In genomic region chr9:5554254-5554653, GRCh38 we compare ENCODE assay signal across 13 cellular contexts. TPM values are rescaled to one million over a fixed set of nuclear protein-coding genes. Genes with fewer than 3 reads are reported as not detected.
DNase-seq lines count a peak whose midpoint lies in the region; ATAC-seq, FAIRE-seq and TF ChIP-seq lines count a peak whose summit lies in the region.
"Had no signal": no experiment of that assay in that cellular context is flagged by ENCODE, and none has a peak within 500 bp of the region (broad histone marks: within the 10 kb centered on the region; RNA-seq: fewer than 3 reads in every experiment).

No MANE protein-coding gene starts in this region.

- H3K4me3 Mint-ChIP-seq in astrocyte (ENCODE audit: unreplicated experiment), result no peak overlapping the region
- H3K4me3 Mint-ChIP-seq: activated naive CD4-positive, alpha-beta T cell treated with anti-CD3 and anti-CD28 coated beads, Interleukin-2, amount 50 U/mL, for 24 hours had no signal

- H3K9me3 ChIP-seq in astrocyte (ENCODE audit: insufficient read depth, low read depth, low read length), result no peaks in the 10 kb centered on the region
- H3K9me3 ChIP-seq: heart right ventricle had no signal

- H3K36me3 ChIP-seq in astrocyte (ENCODE audit: insufficient read depth, low read length), result no peaks in the 10 kb centered on the region
- H3K36me3 ChIP-seq: heart right ventricle had no signal

- peak overlapping the region; percentile 85 for H3K27ac Mint-ChIP-seq in astrocyte (ENCODE audit: unreplicated experiment)
- H3K27ac Mint-ChIP-seq: activated naive CD4-positive, alpha-beta T cell treated with anti-CD3 and anti-CD28 coated beads, Interleukin-2, amount 50 U/mL, for 24 hours had no signal

- H3K27me3 Mint-ChIP-seq in astrocyte (ENCODE audit: low read depth, unreplicated experiment), result no peaks in the 10 kb centered on the region
- H3K27me3 Mint-ChIP-seq: activated naive CD4-positive, alpha-beta T cell treated with anti-CD3 and anti-CD28 coated beads, Interleukin-2, amount 50 U/mL, for 24 hours had no signal

- no peaks in the 10 kb centered on the region for H3K79me2 ChIP-seq in astrocyte (ENCODE audit: insufficient read depth, low read length)

- H3K4me2 ChIP-seq in astrocyte (ENCODE audit: low read length), result no peak overlapping the region

- no peak for DNase-seq in GM12892 (ENCODE audit: insufficient read length)
- peak; percentile 56 for DNase-seq in GM20000 (ENCODE audit: low spot score)
- DNase-seq in astrocyte (ENCODE audit: low read depth), result peak; percentile 21
- no peak for DNase-seq in left lobe of liver (ENCODE audit: low spot score)
- DNase-seq in dedifferentiated amniotic fluid mesenchymal stem cell (ENCODE audit: extremely low spot score), result no peak
- no peak for DNase-seq in NCI-H526 (lab: John Stamatoyannopoulos, UW)
- DNase-seq: GF-D8, heart right ventricle, mesendoderm, retina had no signal

- no peak for TF ChIP-seq CTCF in GM20000 (IDR thresholded peaks at IDR 0.05; ENCODE audit: extremely low read depth, missing control alignments)
- TF ChIP-seq CTCF in astrocyte (IDR thresholded peaks at IDR 0.05; ENCODE audit: insufficient read depth, low read depth, low read length), result no peak

- H2AFZ ChIP-seq in astrocyte (ENCODE audit: low read depth, low read length), result no peak overlapping the region

- H3K27ac ChIP-seq in astrocyte (ENCODE audit: low read depth, low read length), result peak overlapping the region; percentile 90
- H3K27ac ChIP-seq: heart right ventricle had no signal

- no peaks in the 10 kb centered on the region for H4K20me1 ChIP-seq in astrocyte (ENCODE audit: insufficient read depth, low read length)

- H3K9ac ChIP-seq in astrocyte (ENCODE audit: low read length), result peak overlapping the region; percentile 51

- H3K9me3 Mint-ChIP-seq in astrocyte (ENCODE audit: unreplicated experiment), result no peaks in the 10 kb centered on the region
- H3K9me3 Mint-ChIP-seq: activated naive CD4-positive, alpha-beta T cell treated with anti-CD3 and anti-CD28 coated beads, Interleukin-2, amount 50 U/mL, for 24 hours had no signal

- H3K4me1 ChIP-seq in astrocyte (ENCODE audit: insufficient read depth, low read length), result peaks cover 48% of the 10 kb centered on the region

- peak; percentile 66 for FAIRE-seq in GM12892 (lab: Jason Lieb, UNC)
- FAIRE-seq in astrocyte (lab: Jason Lieb, UNC), result peak; percentile 20

- peaks cover 54% of the 10 kb centered on the region for H3K4me1 Mint-ChIP-seq in astrocyte (ENCODE audit: low read depth, unreplicated experiment)

- TF ChIP-seq POLR2A in GM12892 (IDR thresholded peaks at IDR 0.05; ENCODE audit: low read depth, low read length), result no peak; the same call in 1 of the 2 replicates

- no peak overlapping the region for H3K4me3 ChIP-seq in astrocyte (ENCODE audit: insufficient read depth, low read depth, low read length)
- H3K4me3 ChIP-seq: heart right ventricle had no signal

- no peaks in the 10 kb centered on the region for H3K27me3 ChIP-seq in astrocyte (ENCODE audit: insufficient read depth, low read length)
- H3K27me3 ChIP-seq: heart right ventricle had no signal

- H3K36me3 Mint-ChIP-seq in astrocyte (ENCODE audit: low read depth, unreplicated experiment), result peaks cover 15% of the 10 kb centered on the region

- ATAC-seq in HG03025 (IDR thresholded peaks at IDR 0.05; ENCODE audit: low FRiP score, unreplicated experiment) (peak; percentile 52), left lobe of liver (no peak), HG03159 (IDR thresholded peaks at IDR 0.05; ENCODE audit: unreplicated experiment) (no peak)
- ATAC-seq: heart right ventricle had no signal

RNA-seq across cellular contexts. Expression of gene PDCD1LG2, which starts 43.9 kb away (rescaled TPM):
- polyA plus RNA-seq in GM12892 (2012; ENCODE audit: missing spikeins), result 2.1 TPM
- total RNA-seq in astrocyte (8.8 and 9.4 TPM in 2 replicates), left lobe of liver (0.73 TPM)

Comparison
In these comparisons a context has a peak if more than half of its experiments do, and no peak if none do; other contexts are left out.
1. DNase-seq: peak in GM20000 (single experiment) and astrocyte (single experiment); none in GM12892 (single experiment), left lobe of liver (single experiment), dedifferentiated amniotic fluid mesenchymal stem cell (single experiment) and NCI-H526 (0 of 2).